Comparison of ENCODE assay signal across 15 cellular contexts in genomic region chr13:60158321-60158801, GRCh38. TPM values are rescaled to one million over a fixed set of nuclear protein-coding genes. Genes with fewer than 3 reads are reported as not detected.
DNase-seq lines count a peak whose midpoint lies in the region; ATAC-seq and TF ChIP-seq lines count a peak whose summit lies in the region.
"Had no signal": no experiment of that assay in that cellular context is flagged by ENCODE, and none has a peak within 500 bp of the region (broad histone marks: within the 10 kb centered on the region; RNA-seq: fewer than 3 reads in every experiment).

No MANE protein-coding gene starts in this region.

- H3K27ac Mint-ChIP-seq in WTC11 (peak overlapping the region; percentile 77), progenitor cell of endocrine pancreas (peak overlapping the region; percentile 67), CD14-positive monocyte (no peak overlapping the region)
- H3K27ac Mint-ChIP-seq: activated CD8-positive, alpha-beta T cell treated with anti-CD3 and anti-CD28 coated beads, Interleukin-2, amount 10 ng/mL, durations not matched to agents 7 days and 5 days; CD4-positive, alpha-beta T cell had no signal

- ATAC-seq in GM19324 (IDR thresholded peaks at IDR 0.05; ENCODE audit: low FRiP score, unreplicated experiment) (peak; percentile 27), HG03064 (IDR thresholded peaks at IDR 0.05; ENCODE audit: low read depth, unreplicated experiment) (peak; percentile 45), WTC11 (peak; percentile 55)
- ATAC-seq: activated CD8-positive, alpha-beta T cell treated with anti-CD3 and anti-CD28 coated beads, Interleukin-2, amount 10 ng/mL, durations not matched to agents 7 days and 5 days; heart right ventricle; HepG2; lower lobe of right lung had no signal

- H3K9me3 Mint-ChIP-seq in WTC11 = peaks cover 10% of the 10 kb centered on the region
- no peaks in the 10 kb centered on the region for H3K9me3 Mint-ChIP-seq in progenitor cell of endocrine pancreas (ENCODE audit: low read depth)
- H3K9me3 Mint-ChIP-seq in CD14-positive monocyte = peaks cover 0 to 2% (median 0%) of the 10 kb centered on the region in 7 donors
- H3K9me3 Mint-ChIP-seq: CD4-positive, alpha-beta T cell; neural crest cell had no signal

- H3K4me3 Mint-ChIP-seq in WTC11 (no peak overlapping the region), progenitor cell of endocrine pancreas (ENCODE audit: low read depth) (no peak overlapping the region), CD14-positive monocyte (no peak overlapping the region)
- H3K4me3 Mint-ChIP-seq: activated CD8-positive, alpha-beta T cell treated with anti-CD3 and anti-CD28 coated beads, Interleukin-2, amount 10 ng/mL, durations not matched to agents 7 days and 5 days; CD4-positive, alpha-beta T cell had no signal

- CTCF ChIA-PET in WTC11 (lab: Charles Lee) = no interaction called here

- intact Hi-C loops in CD14-positive monocyte (cut with micrococcal nuclease) = no loop called here

- POLR2A ChIA-PET in WTC11 (lab: Charles Lee) = no interaction called here

- H3K27me3 Mint-ChIP-seq in WTC11 (ENCODE audit: low read depth) = no peaks in the 10 kb centered on the region
- no peaks in the 10 kb centered on the region for H3K27me3 Mint-ChIP-seq in progenitor cell of endocrine pancreas
- H3K27me3 Mint-ChIP-seq in CD14-positive monocyte (ENCODE audit: low read depth in 3 of 3) = peaks cover 0 to 2% (median 0%) of the 10 kb centered on the region in 3 donors
- H3K27me3 Mint-ChIP-seq: CD4-positive, alpha-beta T cell had no signal

- DNase-seq in WTC11 (ENCODE audit: low spot score) = no peak
- DNase-seq in progenitor cell of endocrine pancreas (ENCODE audit: low spot score, unreplicated experiment) = no peak
- no peak for DNase-seq in CD14-positive monocyte (ENCODE audit: low spot score)
- DNase-seq in SIG-M5 (lab: John Stamatoyannopoulos, UW) = no peak
- no peak for DNase-seq in stimulated activated CD4-positive, alpha-beta T cell treated with anti-CD3 and anti-CD28 coated beads, Interleukin-15, amount 100 ng/mL, for 24 hours
- DNase-seq: activated CD8-positive, alpha-beta T cell treated with anti-CD3 and anti-CD28 coated beads, Interleukin-2, amount 10 ng/mL, durations not matched to agents 7 days and 5 days; activated gamma-delta T cell treated with Interleukin-2 at 50 U/mL for 16 hours; CD4-positive, alpha-beta T cell; heart right ventricle; lower lobe of right lung; NCI-H524 treated with DMSO at 0.1 percent for 48 hours had no signal

- no peak for TF ChIP-seq CTCF in WTC11 (IDR thresholded peaks at IDR 0.05)
- TF ChIP-seq CTCF in progenitor cell of endocrine pancreas (IDR thresholded peaks at IDR 0.05; ENCODE audit: unreplicated experiment) = no peak
- TF ChIP-seq CTCF in CD14-positive monocyte (IDR thresholded peaks at IDR 0.05) = no peak

- H3K4me1 Mint-ChIP-seq in WTC11 = peaks cover 37% of the 10 kb centered on the region
- H3K4me1 Mint-ChIP-seq in progenitor cell of endocrine pancreas (ENCODE audit: low read depth) = peaks cover 7% of the 10 kb centered on the region
- peaks cover 7% of the 10 kb centered on the region for H3K4me1 Mint-ChIP-seq in CD14-positive monocyte

- peaks cover 23% of the 10 kb centered on the region for H3K36me3 Mint-ChIP-seq in WTC11
- peaks cover 3% of the 10 kb centered on the region for H3K36me3 Mint-ChIP-seq in progenitor cell of endocrine pancreas (ENCODE audit: insufficient read depth)
- peaks cover 5 to 6% of the 10 kb centered on the region in 2 donors for H3K36me3 Mint-ChIP-seq in CD14-positive monocyte

TF ChIP-seq in WTC11, 78 proteins besides CTCF, POLR2A, EP300 and RAD21:
- TF ChIP-seq RORB (CRISPR knock-in tag; IDR thresholded peaks at IDR 0.05) (no peak), ZNF671 (CRISPR knock-in tag; IDR thresholded peaks at IDR 0.05) (no peak)

RNA-seq across cellular contexts. Expression of gene DIAPH3, which starts 5.4 kb away (rescaled TPM):
- total RNA-seq in WTC11 (2021) (20.6 to 27.6 TPM (median 21.0 TPM) in 3 replicates), progenitor cell of endocrine pancreas (11.4 and 14.0 TPM in 2 replicates)
- under 1 TPM; 0.04 to 0.09 TPM for polyA plus RNA-seq in CD14-positive monocyte

Comparison
In these comparisons a context has a peak if more than half of its experiments do, and no peak if none do; other contexts are left out.
1. H3K27ac Mint-ChIP-seq: peak in WTC11 (single experiment) and progenitor cell of endocrine pancreas (single experiment); none in CD14-positive monocyte (0 of 7).
2. Peak in every context shown above with its lines, with median percentiles within 50 percentile points of each other: ATAC-seq.